22 cellular contexts compared by ENCODE assay signal in genomic region chr3:33796137-33796536, GRCh38.
"Had no signal": no experiment of that assay in that cellular context is flagged by ENCODE, and none has a peak within 500 bp of the region (broad histone marks: within the 10 kb centered on the region; RNA-seq: fewer than 3 reads in every experiment).

No MANE protein-coding gene starts in this region.

- H3K4me3 ChIP-seq: left lung, lower lobe of right lung, ovary, right atrium auricular region, right lobe of liver, smooth muscle cell, stomach, testis, thyroid gland, transverse colon, upper lobe of right lung had no signal

- H3K4me2 ChIP-seq: smooth muscle cell had no signal

- H3K27me3 ChIP-seq: left lung, ovary, right atrium auricular region, right lobe of liver, stomach, testis, thyroid gland, transverse colon, upper lobe of right lung had no signal

- H3K27ac Mint-ChIP-seq: progenitor cell of endocrine pancreas; stimulated activated naive B cell treated with anti-CD40 and anti-IgM and Interleukin-4, amounts not matched to agents 10 μg/mL and 1 μg/mL and 100 μg/mL, for 72 hours had no signal

- DNase-seq: hippocampal formation; kidney; left colon; left lung; lower lobe of right lung; mammary epithelial cell; mesenchymal stem cell; naive thymus-derived CD8-positive, alpha-beta T cell; ovary; right lobe of liver; stimulated activated CD4-positive, alpha-beta T cell treated with anti-CD3 and anti-CD28 coated beads, Interleukin-1b, Interleukin-23, amount 100 ng/mL, for 48 hours; stimulated activated CD4-positive, alpha-beta T cell treated with anti-CD3 and anti-CD28 coated beads, Interleukin-2, amount 100 ng/mL, for 48 hours; stimulated activated naive B cell treated with anti-CD40 and anti-IgM and Interleukin-4, amounts not matched to agents 10 μg/mL and 1 μg/mL and 100 μg/mL, for 72 hours; stimulated activated naive CD8-positive, alpha-beta T cell treated with anti-CD3 and anti-CD28 coated beads, Interleukin-15, Interleukin-2, amounts not matched to agents 100 U/mL and 50 U/mL, for 24 hours; stomach; testis; thyroid gland; transverse colon; upper lobe of right lung had no signal

- H3K4me3 Mint-ChIP-seq: stimulated activated naive B cell treated with anti-CD40 and anti-IgM and Interleukin-4, amounts not matched to agents 10 μg/mL and 1 μg/mL and 100 μg/mL, for 72 hours had no signal

- H3K36me3 Mint-ChIP-seq: naive thymus-derived CD8-positive, alpha-beta T cell; stimulated activated naive B cell treated with anti-CD40 and anti-IgM and Interleukin-4, amounts not matched to agents 10 μg/mL and 1 μg/mL and 100 μg/mL, for 72 hours had no signal

- H3K9me3 Mint-ChIP-seq: naive thymus-derived CD8-positive, alpha-beta T cell; stimulated activated naive B cell treated with anti-CD40 and anti-IgM and Interleukin-4, amounts not matched to agents 10 μg/mL and 1 μg/mL and 100 μg/mL, for 72 hours had no signal

- ATAC-seq: left colon; left lung; lower lobe of right lung; naive thymus-derived CD8-positive, alpha-beta T cell; right lobe of liver; stimulated activated naive B cell treated with anti-CD40 and anti-IgM and Interleukin-4, amounts not matched to agents 10 μg/mL and 1 μg/mL and 100 μg/mL, for 72 hours; stimulated activated naive CD8-positive, alpha-beta T cell treated with anti-CD3 and anti-CD28 coated beads, Interleukin-15, Interleukin-2, amounts not matched to agents 100 U/mL and 50 U/mL, for 24 hours; upper lobe of right lung had no signal

- H3K27ac ChIP-seq: left lung, lower lobe of right lung, ovary, right atrium auricular region, right lobe of liver, stomach, testis, thyroid gland, transverse colon, upper lobe of right lung had no signal
